Comparison of ENCODE assay signal across 10 cellular contexts in the genomic region with DNA sequence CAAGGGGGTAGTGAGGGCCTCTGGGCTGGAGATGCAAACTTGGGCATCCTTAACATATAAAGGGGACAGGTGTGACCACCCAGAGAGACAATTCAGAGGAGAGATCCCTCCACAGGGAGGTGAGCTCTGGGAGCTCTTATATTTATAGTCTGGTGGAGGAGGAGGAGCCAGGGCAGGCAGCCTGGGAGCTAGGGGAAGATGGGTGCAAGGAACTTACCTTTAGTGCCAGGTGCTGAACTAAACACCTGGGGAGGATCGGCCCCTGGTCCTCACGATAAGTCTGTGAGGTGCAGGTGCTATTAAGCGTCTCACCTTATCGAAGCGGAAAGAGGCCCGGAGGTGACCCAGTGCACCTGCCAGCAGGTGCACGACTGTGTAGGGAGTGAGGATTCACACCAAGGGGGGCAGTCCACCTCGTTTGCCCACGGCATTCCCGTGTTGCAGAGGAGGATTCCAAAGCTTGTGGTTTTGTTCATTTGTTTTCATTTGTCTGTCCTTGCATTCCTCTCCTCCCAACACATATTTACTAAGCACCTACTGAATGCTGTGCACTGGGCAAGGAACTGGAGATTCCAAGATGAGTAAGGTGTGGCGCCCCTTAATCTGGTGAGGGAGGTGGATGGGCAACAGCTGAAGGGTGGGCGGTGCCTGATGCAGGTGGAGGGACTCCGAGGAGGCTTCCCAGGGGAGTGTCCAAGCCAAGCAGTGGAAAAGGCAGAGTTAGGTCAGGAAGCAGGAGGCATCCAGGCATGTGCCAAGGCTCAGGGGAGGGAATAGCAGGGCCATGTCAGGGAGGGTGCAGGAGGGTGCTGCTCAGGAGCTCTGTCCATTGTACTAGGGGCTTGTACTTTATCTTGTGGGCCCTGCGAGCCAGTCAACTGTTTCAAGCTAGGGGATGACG. TPM values are rescaled to one million over a fixed set of nuclear protein-coding genes. Genes with fewer than 3 reads are reported as not detected.
DNase-seq lines count a peak whose midpoint lies in the region; ATAC-seq, FAIRE-seq and TF ChIP-seq lines count a peak whose summit lies in the region.
"Had no signal": no experiment of that assay in that cellular context is flagged by ENCODE, and none has a peak within 500 bp of the region (broad histone marks: within the 10 kb centered on the region; RNA-seq: fewer than 3 reads in every experiment).

No MANE protein-coding gene starts in this region.

- peak overlapping the region; percentile 56 for H3K4me3 Mint-ChIP-seq in GM23338
- H3K4me3 Mint-ChIP-seq: stimulated activated effector memory CD8-positive, alpha-beta T cell treated with anti-CD3 and anti-CD28 coated beads, Interleukin-12 subunit alpha, Interleukin-12 subunit beta, amount 100 ng/mL, for 72 hours had no signal

- TF ChIP-seq CTCF in GM23338 (conservative IDR thresholded peaks at IDR 0.05; ENCODE audit: low read depth in 2 of 2) (no peak), heart left ventricle (IDR thresholded peaks at IDR 0.05) (no peak), GM20000 (IDR thresholded peaks at IDR 0.05; ENCODE audit: extremely low read depth, missing control alignments) (no peak)

- ATAC-seq in GM23338 (peak; percentile 51), heart left ventricle (no peak), HG02973 (IDR thresholded peaks at IDR 0.05; ENCODE audit: unreplicated experiment) (no peak)
- ATAC-seq: stimulated activated effector memory CD8-positive, alpha-beta T cell treated with anti-CD3 and anti-CD28 coated beads, Interleukin-12 subunit alpha, Interleukin-12 subunit beta, amount 100 ng/mL, for 72 hours had no signal

- TF ChIP-seq POLR2A in heart left ventricle (IDR thresholded peaks at IDR 0.05) (no peak), H54 (IDR thresholded peaks at IDR 0.05; ENCODE audit: low read depth, low read length) (no peak)

- H3K36me3 ChIP-seq in GM23338 (ENCODE audit: insufficient read depth) (no peaks in the 10 kb centered on the region), heart left ventricle (no peaks in the 10 kb centered on the region), skeletal muscle tissue (ENCODE audit: control insufficient read depth in 3 of 3, insufficient read depth in 3 of 3, low read length in 3 of 3) (no peaks in the 10 kb centered on the region)

- peak overlapping the region; percentile 67 for H3K4me2 ChIP-seq in GM23338

- H3K9ac ChIP-seq in skeletal muscle tissue (ENCODE audit: low read depth in 1 of 3, low read length in 3 of 3) = peak overlapping the region in 2 of 3 donors; percentile 13 to 50

- peaks cover 10% of the 10 kb centered on the region for H3K27me3 Mint-ChIP-seq in GM23338 (ENCODE audit: insufficient read depth, low read depth, poor library complexity)

- WGBS in heart left ventricle, 4 donors = 64 to 72% (median 71%) methylated on average over 14 to 15 of the region's 15 CpGs

- peak overlapping the region; percentile 56 for H3K27ac ChIP-seq in GM23338 (ENCODE audit: low read depth)
- H3K27ac ChIP-seq in heart left ventricle = peak overlapping the region in 11 of 12 donors; percentile 22 to 71 (median 52)
- H3K27ac ChIP-seq in skeletal muscle tissue (ENCODE audit: low read depth, low read length) = peak overlapping the region; percentile 15

- no peaks in the 10 kb centered on the region for H3K9me3 ChIP-seq in heart left ventricle
- H3K9me3 ChIP-seq in skeletal muscle tissue (ENCODE audit: control insufficient read depth in 3 of 3, low read length in 3 of 3) = no peaks in the 10 kb centered on the region

- no peaks in the 10 kb centered on the region for H3K9me2 ChIP-seq in GM23338 (ENCODE audit: insufficient read depth)

- H3K27ac Mint-ChIP-seq in GM23338 = peak overlapping the region; percentile 65
- H3K27ac Mint-ChIP-seq: stimulated activated effector memory CD8-positive, alpha-beta T cell treated with anti-CD3 and anti-CD28 coated beads, Interleukin-12 subunit alpha, Interleukin-12 subunit beta, amount 100 ng/mL, for 72 hours had no signal

- no peaks in the 10 kb centered on the region for H3K9me3 Mint-ChIP-seq in GM23338
- H3K9me3 Mint-ChIP-seq: stimulated activated effector memory CD8-positive, alpha-beta T cell treated with anti-CD3 and anti-CD28 coated beads, Interleukin-12 subunit alpha, Interleukin-12 subunit beta, amount 100 ng/mL, for 72 hours had no signal

- H3F3A ChIP-seq in GM23338 (replicated peaks; ENCODE audit: low read depth) = peaks cover 45% of the 10 kb centered on the region

- H3K27me3 ChIP-seq in GM23338 (ENCODE audit: insufficient read depth) = no peaks in the 10 kb centered on the region
- no peaks in the 10 kb centered on the region for H3K27me3 ChIP-seq in heart left ventricle
- no peaks in the 10 kb centered on the region for H3K27me3 ChIP-seq in skeletal muscle tissue (ENCODE audit: control insufficient read depth in 3 of 3, insufficient read depth in 3 of 3, low read length in 3 of 3)

- intact Hi-C loops in heart left ventricle (cut with DNase I) = no loop called here

- H3K4me1 ChIP-seq in GM23338 (ENCODE audit: insufficient read depth) (peaks cover 69% of the 10 kb centered on the region), heart left ventricle (peaks cover 7 to 53% (median 28%) of the 10 kb centered on the region in 12 donors), skeletal muscle tissue (ENCODE audit: control insufficient read depth in 3 of 3, insufficient read depth in 3 of 3, low read length in 3 of 3) (peaks cover 18 to 42% (median 28%) of the 10 kb centered on the region in 3 donors)

- H3K4me1 Mint-ChIP-seq in GM23338 = peaks cover 88% of the 10 kb centered on the region
- H3K4me1 Mint-ChIP-seq: stimulated activated effector memory CD8-positive, alpha-beta T cell treated with anti-CD3 and anti-CD28 coated beads, Interleukin-12 subunit alpha, Interleukin-12 subunit beta, amount 100 ng/mL, for 72 hours had no signal

- no peaks in the 10 kb centered on the region for H4K20me1 ChIP-seq in GM23338 (replicated peaks; ENCODE audit: insufficient read depth)

- H3K79me2 ChIP-seq in GM23338 (replicated peaks; ENCODE audit: insufficient read depth) = peaks cover 78% of the 10 kb centered on the region

- DNase-seq in GM23338 (ENCODE audit: low spot score) (peak; percentile 67), NCI-H526 treated with DMSO at 0.1 percent for 48 hours (lab: John Stamatoyannopoulos, UW) (peak; percentile 58), heart left ventricle (no peak), H54 (ENCODE audit: insufficient read length, low spot score) (no peak), GM20000 (ENCODE audit: low spot score) (no peak)
- no peak for DNase-seq in activated CD4-positive, alpha-beta T cell treated with anti-CD3 and anti-CD28 coated beads, Interleukin-2, amount 50 U/mL, for 48 hours
- DNase-seq: activated CD4-positive, alpha-beta T cell treated with anti-CD3 and anti-CD28 coated beads for 48 hours had no signal

- H3K36me3 Mint-ChIP-seq in GM23338 (ENCODE audit: low read depth) = peaks cover 18% of the 10 kb centered on the region; the same call in 2 of the 3 replicates
- H3K36me3 Mint-ChIP-seq: stimulated activated effector memory CD8-positive, alpha-beta T cell treated with anti-CD3 and anti-CD28 coated beads, Interleukin-12 subunit alpha, Interleukin-12 subunit beta, amount 100 ng/mL, for 72 hours had no signal

- no peak for FAIRE-seq in H54 (lab: Jason Lieb, UNC)

- H3K4me3 ChIP-seq in GM23338 (peak overlapping the region; percentile 11; the same call in 1 of the 2 replicates), heart left ventricle (no peak overlapping the region), skeletal muscle tissue (ENCODE audit: low read length in 3 of 3) (no peak overlapping the region)

- no peak overlapping the region for H2AFZ ChIP-seq in GM23338

TF ChIP-seq in GM23338, 12 proteins besides CTCF, POLR2A, EP300 and RAD21 (continues in another document):
- TF ChIP-seq EZH2 (IDR thresholded peaks at IDR 0.05; ENCODE audit: low read depth, unreplicated experiment) (no peak), NANOG (IDR thresholded peaks at IDR 0.05; ENCODE audit: borderline replicate concordance) (peak; percentile 5; the same call in 1 of the 2 replicates), ZNF331 (CRISPR knock-in tag; IDR thresholded peaks at IDR 0.05; ENCODE audit: low read depth) (no peak), JUNB (IDR thresholded peaks at IDR 0.05; ENCODE audit: unreplicated experiment) (no peak), ZNF114 (CRISPR knock-in tag; IDR thresholded peaks at IDR 0.05) (no peak), CREB1 (CRISPR knock-in tag; IDR thresholded peaks at IDR 0.05; ENCODE audit: low read depth) (no peak)
- TF ChIP-seq, protein P1, sequence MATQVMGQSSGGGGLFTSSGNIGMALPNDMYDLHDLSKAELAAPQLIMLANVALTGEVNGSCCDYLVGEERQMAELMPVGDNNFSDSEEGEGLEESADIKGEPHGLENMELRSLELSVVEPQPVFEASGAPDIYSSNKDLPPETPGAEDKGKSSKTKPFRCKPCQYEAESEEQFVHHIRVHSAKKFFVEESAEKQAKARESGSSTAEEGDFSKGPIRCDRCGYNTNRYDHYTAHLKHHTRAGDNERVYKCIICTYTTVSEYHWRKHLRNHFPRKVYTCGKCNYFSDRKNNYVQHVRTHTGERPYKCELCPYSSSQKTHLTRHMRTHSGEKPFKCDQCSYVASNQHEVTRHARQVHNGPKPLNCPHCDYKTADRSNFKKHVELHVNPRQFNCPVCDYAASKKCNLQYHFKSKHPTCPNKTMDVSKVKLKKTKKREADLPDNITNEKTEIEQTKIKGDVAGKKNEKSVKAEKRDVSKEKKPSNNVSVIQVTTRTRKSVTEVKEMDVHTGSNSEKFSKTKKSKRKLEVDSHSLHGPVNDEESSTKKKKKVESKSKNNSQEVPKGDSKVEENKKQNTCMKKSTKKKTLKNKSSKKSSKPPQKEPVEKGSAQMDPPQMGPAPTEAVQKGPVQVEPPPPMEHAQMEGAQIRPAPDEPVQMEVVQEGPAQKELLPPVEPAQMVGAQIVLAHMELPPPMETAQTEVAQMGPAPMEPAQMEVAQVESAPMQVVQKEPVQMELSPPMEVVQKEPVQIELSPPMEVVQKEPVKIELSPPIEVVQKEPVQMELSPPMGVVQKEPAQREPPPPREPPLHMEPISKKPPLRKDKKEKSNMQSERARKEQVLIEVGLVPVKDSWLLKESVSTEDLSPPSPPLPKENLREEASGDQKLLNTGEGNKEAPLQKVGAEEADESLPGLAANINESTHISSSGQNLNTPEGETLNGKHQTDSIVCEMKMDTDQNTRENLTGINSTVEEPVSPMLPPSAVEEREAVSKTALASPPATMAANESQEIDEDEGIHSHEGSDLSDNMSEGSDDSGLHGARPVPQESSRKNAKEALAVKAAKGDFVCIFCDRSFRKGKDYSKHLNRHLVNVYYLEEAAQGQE (IDR thresholded peaks at IDR 0.05; ENCODE audit: unreplicated experiment) = peak; percentile 60

RNA-seq across cellular contexts. Expression of a gene that starts 11.4 kb away (rescaled TPM):
- total RNA-seq in GM23338 (2014; rRNA removed; shearing (Covaris generic)) = 37.9 and 46.8 TPM in 2 replicates
- polyA plus RNA-seq in GM23338 (2016; fragmentation: Nextera tagmentation; extraction: Ambion mirVana) (12.1 and 13.4 TPM in 2 replicates), heart left ventricle (10 to 100 TPM; 57.9 to 65.8 TPM)
- total RNA-seq in heart left ventricle (10 to 100 TPM; 44.6 to 72.8 (median 57.5) TPM), skeletal muscle tissue (16.7 TPM)

Comparison
In these comparisons a context has a peak if more than half of its experiments do, and no peak if none do; other contexts are left out.
1. DNase-seq: peak in GM23338 (single experiment) and NCI-H526 treated with DMSO at 0.1 percent for 48 hours (single experiment); none in heart left ventricle (0 of 5), H54 (single experiment), activated CD4-positive, alpha-beta T cell treated with anti-CD3 and anti-CD28 coated beads, Interleukin-2, amount 50 U/mL, for 48 hours (0 of 2) and GM20000 (single experiment).
2. Peak in every context shown above with its lines, with median percentiles within 50 percentile points of each other: H3K27ac ChIP-seq.